Comparison of ENCODE assay signal across 18 cellular contexts in genomic region chr9:85079374-85079773, GRCh38.
"Had no signal": no experiment of that assay in that cellular context is flagged by ENCODE, and none has a peak within 500 bp of the region (broad histone marks: within the 10 kb centered on the region; RNA-seq: fewer than 3 reads in every experiment).

No MANE protein-coding gene starts in this region.

- DNase-seq: activated CD4-positive, alpha-beta T cell treated with anti-CD3 and anti-CD28 coated beads, Interleukin-2, amount 10 ng/mL, durations not matched to agents 24 days and 14 days; activated CD8-positive, alpha-beta memory T cell treated with anti-CD3 and anti-CD28 coated beads, Interleukin-2, amount 10 ng/mL, durations not matched to agents 7 days and 5 days; activated CD8-positive, alpha-beta T cell treated with anti-CD3 and anti-CD28 coated beads for 36 hours; activated gamma-delta T cell; activated naive CD4-positive, alpha-beta T cell treated with anti-CD3 and anti-CD28 coated beads, Interleukin-2, amount 50 U/mL, for 16 hours; anterior cingulate cortex; body of pancreas; effector CD4-positive, alpha-beta T cell; left ventricle myocardium inferior; midbrain; stimulated activated CD4-positive, alpha-beta T cell treated with anti-CD3 and anti-CD28 coated beads, Interleukin-2, amount 100 ng/mL, for 48 hours; stimulated activated naive CD4-positive, alpha-beta T cell treated with Interleukin-2 at 50 U/mL for 16 hours; T-helper 17 cell; upper lobe of left lung had no signal

- H3K4me3 Mint-ChIP-seq: activated CD4-positive, alpha-beta T cell treated with anti-CD3 and anti-CD28 coated beads, Interleukin-2, amount 10 ng/mL, durations not matched to agents 24 days and 14 days; activated CD8-positive, alpha-beta memory T cell treated with anti-CD3 and anti-CD28 coated beads, Interleukin-2, amount 10 ng/mL, durations not matched to agents 7 days and 5 days; activated CD8-positive, alpha-beta T cell treated with anti-CD3 and anti-CD28 coated beads for 36 hours; activated T-helper 1 cell treated with anti-CD3 and anti-CD28 coated beads, Interleukin-12 subunit alpha, Interleukin-12 subunit beta, Interleukin-2, Interleukin-4 antibody, amounts not matched to agents 30 ng/mL and 10 ng/mL and 1 ng/mL, durations not matched to agents 14 hours and 24 hours and 36 hours; natural killer cell treated with Interleukin-12 subunit alpha and Interleukin-12 subunit beta and Interleukin-15 and Interleukin-18, amount 100 ng/mL, for 72 hours; T-helper 17 cell had no signal

- H3K4me1 ChIP-seq: body of pancreas, foreskin keratinocyte, left ventricle myocardium inferior, prostate gland, upper lobe of left lung had no signal

- H3K27me3 ChIP-seq: body of pancreas, foreskin keratinocyte, upper lobe of left lung had no signal

- H3K27me3 Mint-ChIP-seq: activated CD4-positive, alpha-beta T cell treated with anti-CD3 and anti-CD28 coated beads, Interleukin-2, amount 10 ng/mL, durations not matched to agents 24 days and 14 days; activated CD8-positive, alpha-beta memory T cell treated with anti-CD3 and anti-CD28 coated beads, Interleukin-2, amount 10 ng/mL, durations not matched to agents 7 days and 5 days had no signal

- H3K4me3 ChIP-seq: body of pancreas, left ventricle myocardium inferior, prostate gland, upper lobe of left lung had no signal

- H3K9me3 ChIP-seq: body of pancreas, left ventricle myocardium inferior, prostate gland, upper lobe of left lung had no signal

- H3K36me3 ChIP-seq: left ventricle myocardium inferior, prostate gland, upper lobe of left lung had no signal

- H3K4me1 Mint-ChIP-seq: activated CD4-positive, alpha-beta T cell treated with anti-CD3 and anti-CD28 coated beads, Interleukin-2, amount 10 ng/mL, durations not matched to agents 24 days and 14 days; activated CD8-positive, alpha-beta memory T cell treated with anti-CD3 and anti-CD28 coated beads, Interleukin-2, amount 10 ng/mL, durations not matched to agents 7 days and 5 days; T-helper 17 cell had no signal

- H3K36me3 Mint-ChIP-seq: activated CD8-positive, alpha-beta memory T cell treated with anti-CD3 and anti-CD28 coated beads, Interleukin-2, amount 10 ng/mL, durations not matched to agents 7 days and 5 days; natural killer cell treated with Interleukin-12 subunit alpha and Interleukin-12 subunit beta and Interleukin-15 and Interleukin-18, amount 100 ng/mL, for 72 hours had no signal

- H3K27ac ChIP-seq: body of pancreas, foreskin keratinocyte, left ventricle myocardium inferior, prostate gland, upper lobe of left lung had no signal

- H3K27ac Mint-ChIP-seq: activated CD4-positive, alpha-beta T cell treated with anti-CD3 and anti-CD28 coated beads, Interleukin-2, amount 10 ng/mL, durations not matched to agents 24 days and 14 days; activated CD8-positive, alpha-beta memory T cell treated with anti-CD3 and anti-CD28 coated beads, Interleukin-2, amount 10 ng/mL, durations not matched to agents 7 days and 5 days; activated CD8-positive, alpha-beta T cell treated with anti-CD3 and anti-CD28 coated beads for 36 hours; activated T-helper 1 cell treated with anti-CD3 and anti-CD28 coated beads, Interleukin-12 subunit alpha, Interleukin-12 subunit beta, Interleukin-2, Interleukin-4 antibody, amounts not matched to agents 30 ng/mL and 10 ng/mL and 1 ng/mL, durations not matched to agents 14 hours and 24 hours and 36 hours; natural killer cell treated with Interleukin-12 subunit alpha and Interleukin-12 subunit beta and Interleukin-15 and Interleukin-18, amount 100 ng/mL, for 72 hours; T-helper 17 cell had no signal
